In genomic region chr5:177588413-177588909, GRCh38 we compare ENCODE assay signal across 2 cellular contexts.
TF ChIP-seq lines count a peak whose summit lies in the region.

No MANE protein-coding gene starts in this region.

TF ChIP-seq in H1, 55 proteins besides CTCF, POLR2A, EP300 and RAD21:
- TF ChIP-seq POU5F1 (IDR thresholded peaks at IDR 0.05; ENCODE audit: low read depth, low read length) (no peak), KDM1A (IDR thresholded peaks at IDR 0.05; ENCODE audit: borderline replicate concordance, low read length) (no peak), CBX8 (IDR thresholded peaks at IDR 0.05; ENCODE audit: borderline replicate concordance, low read depth, low read length) (no peak), SAP30 (IDR thresholded peaks at IDR 0.05; ENCODE audit: insufficient read depth, insufficient replicate concordance, low read length) (no peak), JUN (IDR thresholded peaks at IDR 0.05; ENCODE audit: low read depth, low read length) (no peak), PHF8 (conservative IDR thresholded peaks at IDR 0.05; ENCODE audit: low read depth, low read length) (no peak), SIN3A (conservative IDR thresholded peaks at IDR 0.05 in 1 of 2, IDR thresholded peaks at IDR 0.05 in 1 of 2; ENCODE audit: low read depth in 1 of 2, low read length in 2 of 2) (no peak), CHD2 (IDR thresholded peaks at IDR 0.05; ENCODE audit: low read length) (no peak), TBP (IDR thresholded peaks at IDR 0.05; ENCODE audit: low read depth, low read length) (no peak), E2F6 (IDR thresholded peaks at IDR 0.05) (no peak), ASH2L (IDR thresholded peaks at IDR 0.05; ENCODE audit: low read length) (no peak), BCL11A (IDR thresholded peaks at IDR 0.05; ENCODE audit: low read depth in 2 of 2, low read length in 2 of 2) (no peak), GTF2F1 (IDR thresholded peaks at IDR 0.05; ENCODE audit: borderline replicate concordance, low read depth, low read length) (no peak)

TF ChIP-seq in GM12891, 5 proteins besides CTCF, POLR2A, EP300 and RAD21:
- TF ChIP-seq SPI1 (IDR thresholded peaks at IDR 0.05; ENCODE audit: low read depth, low read length) = no peak
- TF ChIP-seq POU2F2 (IDR thresholded peaks at IDR 0.05; ENCODE audit: low read depth, low read length) = no peak
- TF ChIP-seq POLR2AphosphoS5 (IDR thresholded peaks at IDR 0.05; ENCODE audit: low read depth, low read length) = no peak
- TF ChIP-seq TAF1 (IDR thresholded peaks at IDR 0.05; ENCODE audit: low read depth, low read length) = no peak
- TF ChIP-seq PAX5 (IDR thresholded peaks at IDR 0.05; ENCODE audit: insufficient read depth, low read length, severe bottlenecking) = no peak
